8 cellular contexts compared by ENCODE assay signal in genomic region chr14:94173885-94174621, GRCh38. TPM values are rescaled to one million over a fixed set of nuclear protein-coding genes. Genes with fewer than 3 reads are reported as not detected.
DNase-seq lines count a peak whose midpoint lies in the region; ATAC-seq lines count a peak whose summit lies in the region.

Gene PPP4R4, plus strand, starts transcription at chr14:94174322. Its CDS starts 144 bp downstream, at chr14:94174466.

- H3K9me3 ChIP-seq in muscle layer of duodenum (ENCODE audit: control insufficient read depth in 1 of 2, low read length in 2 of 2) = no peaks in the 10 kb centered on the region

- DNase-seq in CMK (ENCODE audit: low read depth) (peak; percentile 42), HuH-7 (ENCODE audit: low spot score) (peak; percentile 81), OCI-M1 (lab: John Stamatoyannopoulos, UW) (peak; percentile 87)
- peak; percentile 88 for DNase-seq in activated T-cell treated with anti-CD3 and anti-CD28 coated beads, Interleukin-2, amount 50 U/mL, for 24 hours
- peak; percentile 56 to 60 for DNase-seq in stimulated activated CD8-positive, alpha-beta memory T cell treated with anti-CD3 and anti-CD28 coated beads, Interleukin-7, amount 100 ng/mL, for 1 hour (ENCODE audit: low read depth in 2 of 2)

- no peaks in the 10 kb centered on the region for H3K36me3 ChIP-seq in muscle layer of duodenum (ENCODE audit: control insufficient read depth in 1 of 2, insufficient read depth in 2 of 2, low read length in 2 of 2)

- peaks cover 0 to 19% of the 10 kb centered on the region in 2 donors for H3K4me1 ChIP-seq in muscle layer of duodenum (ENCODE audit: control insufficient read depth in 1 of 2, insufficient read depth in 2 of 2, low read length in 2 of 2)

- no peaks in the 10 kb centered on the region for H3K9me3 Mint-ChIP-seq in activated T-cell treated with anti-CD3 and anti-CD28 coated beads, Interleukin-2, amount 50 U/mL, for 24 hours

- H3K4me1 Mint-ChIP-seq in activated T-cell treated with anti-CD3 and anti-CD28 coated beads, Interleukin-2, amount 50 U/mL, for 24 hours (ENCODE audit: low read depth) = peaks cover 35% of the 10 kb centered on the region

- peaks cover 26% of the 10 kb centered on the region for H3K27me3 Mint-ChIP-seq in activated T-cell treated with anti-CD3 and anti-CD28 coated beads, Interleukin-2, amount 50 U/mL, for 24 hours

- H3K27ac ChIP-seq in muscle layer of duodenum (ENCODE audit: low read length) = no peak within 1 kb of the TSS

- peak within 1 kb of the TSS; percentile 43 to 70 for H3K4me3 ChIP-seq in muscle layer of duodenum (ENCODE audit: low read depth in 1 of 2, low read length in 2 of 2)

- H3K27ac Mint-ChIP-seq in activated T-cell treated with anti-CD3 and anti-CD28 coated beads, Interleukin-2, amount 50 U/mL, for 24 hours = peak within 1 kb of the TSS; percentile 61

- peak; percentile 87 for ATAC-seq in GM21423 (IDR thresholded peaks at IDR 0.05; ENCODE audit: unreplicated experiment)
- ATAC-seq in esophagus mucosa = peak; percentile 91

- no peaks in the 10 kb centered on the region for H3K36me3 Mint-ChIP-seq in activated T-cell treated with anti-CD3 and anti-CD28 coated beads, Interleukin-2, amount 50 U/mL, for 24 hours (ENCODE audit: low read depth)

- peaks cover 14% of the 10 kb centered on the region for H3K27me3 ChIP-seq in muscle layer of duodenum (ENCODE audit: low read depth, low read length)

- peak within 1 kb of the TSS; percentile 78 for H3K4me3 Mint-ChIP-seq in activated T-cell treated with anti-CD3 and anti-CD28 coated beads, Interleukin-2, amount 50 U/mL, for 24 hours

RNA-seq across cellular contexts. Expression of gene PPP4R4, which starts in this region (rescaled TPM):
- 0.04 TPM for total RNA-seq in esophagus mucosa

Comparison
In these comparisons a context has a peak if more than half of its experiments do, and no peak if none do; other contexts are left out.
1. Peak in ATAC-seq in esophagus mucosa; RNA of the gene not detected or under 1 TPM.